ENCODE assay signal across 11 cellular contexts in the genomic region with DNA sequence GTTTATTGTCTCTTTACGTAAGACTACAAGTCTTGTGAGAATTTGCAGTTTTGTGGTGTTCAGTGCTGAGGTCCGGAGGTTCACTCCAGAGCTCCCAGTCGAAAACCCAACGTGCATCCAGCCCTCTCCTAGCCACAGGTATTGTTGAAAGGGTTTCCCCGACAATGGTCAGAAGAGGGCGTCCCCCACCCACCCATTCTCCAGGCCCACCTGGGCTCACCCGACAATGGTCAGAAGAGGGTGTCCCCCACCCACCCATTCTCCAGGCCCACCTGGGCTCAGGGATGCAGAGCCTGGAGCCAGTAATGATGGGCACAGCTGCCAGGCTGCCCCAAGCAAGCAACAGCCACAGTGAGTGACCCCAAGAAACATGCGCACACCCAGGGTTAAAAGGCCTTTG.
A peak's percentile ranks its signal among the peaks of the same experiment; 100 is the strongest.
DNase-seq lines count a peak whose midpoint lies in the region; ATAC-seq, FAIRE-seq and TF ChIP-seq lines count a peak whose summit lies in the region.
"Had no signal": no experiment of that assay in that cellular context is flagged by ENCODE, and none has a peak within 500 bp of the region (broad histone marks: within the 10 kb centered on the region; RNA-seq: fewer than 3 reads in every experiment).

No MANE protein-coding gene starts in this region.

- H3K27me3 ChIP-seq in H9 (ENCODE audit: insufficient read depth, low read length) (no peaks in the 10 kb centered on the region), H1 (replicated peaks in 1 of 4; ENCODE audit: control insufficient read depth in 3 of 4, extremely low read depth in 1 of 4, insufficient read depth in 3 of 4, low read length in 3 of 4) (no peaks in the 10 kb centered on the region), HepG2 (ENCODE audit: control insufficient read depth in 1 of 2, insufficient read depth in 2 of 2, low read length in 2 of 2) (no peaks in the 10 kb centered on the region)

- no TSS peak for BruUV-seq in HepG2 (replicated peaks; lab: Mats Ljungman, UMichigan)

- H3K4me3 ChIP-seq in H1 (ENCODE audit: extremely low read depth in 1 of 4, insufficient read depth in 2 of 4, low read depth in 3 of 4, low read length in 4 of 4) (no peak overlapping the region), HepG2 (replicated peaks in 1 of 3; ENCODE audit: insufficient read depth in 1 of 3, low read depth in 2 of 3, low read length in 3 of 3) (no peak overlapping the region)
- H3K4me3 ChIP-seq: A549, HAP-1 had no signal

- no peak; the same call in 2 of the 3 replicates for ATAC-seq in HepG2
- ATAC-seq: A549 had no signal

- H3K4me3 Mint-ChIP-seq in H9 (no peak overlapping the region), endothelial cell (ENCODE audit: unreplicated experiment) (no peak overlapping the region)
- H3K4me3 Mint-ChIP-seq: CD4-positive, CD25-positive, alpha-beta regulatory T cell had no signal

- H2BK120ac ChIP-seq in H9 (ENCODE audit: low read depth, low read length, poor library complexity, severe bottlenecking) (no peak overlapping the region), H1 (replicated peaks; ENCODE audit: low read depth, low read length) (no peak overlapping the region)

- intact Hi-C loops in HepG2 (cut with micrococcal nuclease; ENCODE audit: unreplicated experiment) = no loop called here

- H3K27ac Mint-ChIP-seq in H9 = no peak overlapping the region; a peak in 1 of 7 replicates
- no peak overlapping the region for H3K27ac Mint-ChIP-seq in endothelial cell (ENCODE audit: unreplicated experiment)
- H3K27ac Mint-ChIP-seq: CD4-positive, CD25-positive, alpha-beta regulatory T cell had no signal

- H3T11ph ChIP-seq in H9 (ENCODE audit: low read length) = no peak overlapping the region

- H3K56ac ChIP-seq in H9 (ENCODE audit: insufficient read length, low read depth, low read length) = no peak overlapping the region
- no peak overlapping the region for H3K56ac ChIP-seq in H1 (replicated peaks; ENCODE audit: insufficient read length, low read depth, low read length)

- H3K27me3 Mint-ChIP-seq in H9 (ENCODE audit: low read depth) (no peaks in the 10 kb centered on the region), endothelial cell (ENCODE audit: unreplicated experiment) (peaks cover 1% of the 10 kb centered on the region)

- H4K8ac ChIP-seq in H9 (replicated peaks; ENCODE audit: insufficient read length, low read depth, low read length) (no peak overlapping the region), H1 (ENCODE audit: extremely low read depth, insufficient read depth, low read length) (no peak overlapping the region)

- H3K79me2 ChIP-seq in H9 (ENCODE audit: insufficient read depth, low read length) (no peaks in the 10 kb centered on the region), H1 (ENCODE audit: control insufficient read depth in 1 of 2, insufficient read depth in 2 of 2, low read length in 2 of 2) (no peaks in the 10 kb centered on the region), HepG2 (ENCODE audit: insufficient read depth, low read length) (no peaks in the 10 kb centered on the region)

- H2BK5ac ChIP-seq in H9 (ENCODE audit: insufficient read length, low read length) = no peak overlapping the region
- no peak overlapping the region for H2BK5ac ChIP-seq in H1 (ENCODE audit: low read depth, low read length)

- no peak overlapping the region for H4K5ac ChIP-seq in H9 (ENCODE audit: insufficient read length, low read depth, low read length)
- H4K5ac ChIP-seq in H1 (ENCODE audit: insufficient read length, low read depth, low read length) = no peak overlapping the region

- H3K9me3 Mint-ChIP-seq in H9 (no peaks in the 10 kb centered on the region), endothelial cell (ENCODE audit: unreplicated experiment) (no peaks in the 10 kb centered on the region)

- H3K23me2 ChIP-seq in H9 (ENCODE audit: insufficient read length, low read depth, low read length, poor library complexity, severe bottlenecking) (no peaks in the 10 kb centered on the region), H1 (ENCODE audit: low read depth, low read length) (no peaks in the 10 kb centered on the region)

- FAIRE-seq in H1 (lab: Jason Lieb, UNC) = no peak
- no peak for FAIRE-seq in HepG2 (lab: Jason Lieb, UNC)
- FAIRE-seq: A549, HTR-8/SVneo had no signal

- POLR2A ChIA-PET in H1 (lab: Charles Lee; ENCODE audit: partially characterized antibody) (no interaction called here), HepG2 (lab: Yijun Ruan, JAX) (no interaction called here)

- in situ Hi-C loops in HepG2 (cut with HindIII; ENCODE audit: extremely low pct_ligation_motif_present, low pct_unique_long_range_greater_than_20kb) = no loop called here

- H3K14ac ChIP-seq in H9 (ENCODE audit: insufficient read depth, low read length) = no peak overlapping the region; the same call in 1 of the 2 replicates
- H3K14ac ChIP-seq in H1 (ENCODE audit: insufficient read length) = no peak overlapping the region

- H2BK15ac ChIP-seq in H9 (ENCODE audit: low read depth, low read length) (no peak overlapping the region), H1 (ENCODE audit: low read length) (no peak overlapping the region)

- no peak overlapping the region for H4K91ac ChIP-seq in H9 (ENCODE audit: insufficient read length, low read depth, low read length)
- H4K91ac ChIP-seq in H1 (replicated peaks; ENCODE audit: insufficient read length, low read length) = no peak overlapping the region

- H3K36me3 ChIP-seq in H1 (ENCODE audit: control insufficient read depth in 2 of 4, insufficient read depth in 4 of 4, low read length in 3 of 4) = peaks cover 0 to 17% (median 6%) of the 10 kb centered on the region in 4 experiments; a peak in 5 of 8 replicates
- H3K36me3 ChIP-seq in HepG2 (replicated peaks in 1 of 2; ENCODE audit: control insufficient read depth in 1 of 2, insufficient read depth in 2 of 2, low read length in 2 of 2) = no peaks in the 10 kb centered on the region
- H3K36me3 ChIP-seq: HAP-1 had no signal

- TF ChIP-seq RAD21 in H1 (IDR thresholded peaks at IDR 0.05 in 1 of 2, conservative IDR thresholded peaks at IDR 0.05 in 1 of 2; ENCODE audit: low read depth in 2 of 2, low read length in 2 of 2) = peak; percentile 57 to 66
- no peak for TF ChIP-seq RAD21 in HepG2 (CRISPR knock-in tag; IDR thresholded peaks at IDR 0.05)

- H3K36me3 Mint-ChIP-seq in H9 (ENCODE audit: insufficient read depth in 1 of 3, low read depth in 3 of 3) (peaks cover 0 to 2% (median 0%) of the 10 kb centered on the region in 3 experiments; a peak in 4 of 7 replicates), endothelial cell (ENCODE audit: low read depth, unreplicated experiment) (peaks cover 3% of the 10 kb centered on the region)
- H3K36me3 Mint-ChIP-seq: CD4-positive, CD25-positive, alpha-beta regulatory T cell had no signal

- H2AFZ ChIP-seq in H9 (ENCODE audit: low read length) = no peak overlapping the region
- H2AFZ ChIP-seq in H1 (ENCODE audit: low read length) = no peak overlapping the region
- H2AFZ ChIP-seq in HepG2 (ENCODE audit: low read length) = no peak overlapping the region

- WGBS in H9 (ENCODE audit: extremely low coverage, insufficient read length, low lambda C conversion rate) = no CpG with 5 or more reads among the region's 8 CpGs
- WGBS in H1 (ENCODE audit: extremely low coverage in 1 of 2, insufficient coverage in 1 of 2, insufficient read length in 1 of 2, insufficient replicate concordance in 2 of 2, low coverage in 1 of 2, low lambda C conversion rate in 2 of 2, missing lambda C conversion rate in 1 of 2), 2 experiments = 88% methylated on average over 8 of the region's 8 CpGs; no CpG with 5 or more reads in 1 of the 2 experiments
- 68% methylated on average over 8 of the region's 8 CpGs for WGBS in HepG2 (ENCODE audit: low lambda C conversion rate)

- H2AK5ac ChIP-seq in H9 (ENCODE audit: insufficient read length, low read length) (no peak overlapping the region), H1 (ENCODE audit: low read depth, low read length) (no peak overlapping the region)

- TF ChIP-seq CTCF in H9 (conservative IDR thresholded peaks at IDR 0.05) (peak; percentile 50), H1 (IDR thresholded peaks at IDR 0.05; ENCODE audit: control extremely low read depth in 1 of 3, insufficient read depth in 1 of 3, low read depth in 1 of 3, low read length in 3 of 3) (peak; percentile 26 to 44 (median 33); a peak in 3 of 4 replicates), HepG2 (CRISPR knock-in tag; IDR thresholded peaks at IDR 0.05) (peak; percentile 46), endothelial cell (IDR thresholded peaks at IDR 0.05; ENCODE audit: unreplicated experiment) (no peak)

- TF ChIP-seq EP300 in H1 (IDR thresholded peaks at IDR 0.05; ENCODE audit: borderline replicate concordance in 1 of 2, low read depth in 2 of 2, low read length in 2 of 2) (no peak), HepG2 (IDR thresholded peaks at IDR 0.05; ENCODE audit: low read depth in 2 of 2, low read length in 2 of 2) (no peak), HepG2 (CRISPR knock-in tag; IDR thresholded peaks at IDR 0.05; ENCODE audit: borderline replicate concordance) (no peak)

- H3K4me1 Mint-ChIP-seq in H9 = peaks cover 8 to 13% of the 10 kb centered on the region in 2 experiments; a peak in 3 of 4 replicates
- H3K4me1 Mint-ChIP-seq in endothelial cell (ENCODE audit: unreplicated experiment) = peaks cover 5% of the 10 kb centered on the region

- TF ChIP-seq POLR2A in H1 (IDR thresholded peaks at IDR 0.05; ENCODE audit: control extremely low read depth in 1 of 2, low read depth in 2 of 2, low read length in 2 of 2) = no peak
- no peak for TF ChIP-seq POLR2A in HepG2 (IDR thresholded peaks at IDR 0.05; ENCODE audit: insufficient read depth in 1 of 2, low read depth in 2 of 2, low read length in 2 of 2)

- H2BK12ac ChIP-seq in H9 (ENCODE audit: insufficient read length, low read depth, low read length) = no peak overlapping the region
- H2BK12ac ChIP-seq in H1 (ENCODE audit: low read depth, low read length) = no peak overlapping the region

- no peak overlapping the region for H3K23ac ChIP-seq in H9 (ENCODE audit: insufficient read length, low read depth, low read length)
- H3K23ac ChIP-seq in H1 (ENCODE audit: insufficient read length) = no peak overlapping the region

- no peak overlapping the region for H2BK20ac ChIP-seq in H9 (ENCODE audit: low read depth, low read length, poor library complexity, severe bottlenecking)
- no peak overlapping the region for H2BK20ac ChIP-seq in H1 (ENCODE audit: low read length)

- no peak for DNase-seq in H9
- DNase-seq in H1 (ENCODE audit: low read depth in 1 of 2, low spot score in 2 of 2) = no peak
- DNase-seq in HepG2 (ENCODE audit: low spot score) = no peak
- DNase-seq in endothelial cell (ENCODE audit: low spot score) = no peak
- no peak for DNase-seq in SW480 (ENCODE audit: low spot score)
- no peak for DNase-seq in HK-2 (ENCODE audit: unreplicated experiment)
- DNase-seq in SHP77 (lab: John Stamatoyannopoulos, UW) = no peak
- DNase-seq: CD4-positive, CD25-positive, alpha-beta regulatory T cell had no signal

- H3K27ac ChIP-seq in H9 (ENCODE audit: insufficient read length, low read depth, low read length) (no peak overlapping the region), H1 (ENCODE audit: low read depth, low read length) (no peak overlapping the region), HepG2 (ENCODE audit: extremely low read length, insufficient read depth, low read length) (no peak overlapping the region)
- H3K27ac ChIP-seq: A549 had no signal

- H3K4ac ChIP-seq in H9 (ENCODE audit: low read depth, low read length) (no peak overlapping the region), H1 (replicated peaks; ENCODE audit: insufficient read length, low read depth, low read length) (no peak overlapping the region)

- H3K4me2 ChIP-seq in H9 (ENCODE audit: insufficient read depth, insufficient read length, low read length) = no peak overlapping the region
- H3K4me2 ChIP-seq in H1 (ENCODE audit: insufficient read depth in 1 of 2, low read depth in 2 of 2, low read length in 2 of 2) = no peak overlapping the region
- H3K4me2 ChIP-seq in HepG2 (ENCODE audit: low read depth, low read length) = no peak overlapping the region
- H3K4me2 ChIP-seq: A549 had no signal

- H4K20me1 ChIP-seq in H9 (ENCODE audit: control insufficient read depth, insufficient read depth, insufficient read length) = no peaks in the 10 kb centered on the region
- H4K20me1 ChIP-seq in H1 (replicated peaks in 1 of 2; ENCODE audit: control insufficient read depth in 1 of 2, insufficient read depth in 2 of 2, low read length in 2 of 2) = peaks cover 0 to 2% of the 10 kb centered on the region in 2 experiments
- no peaks in the 10 kb centered on the region for H4K20me1 ChIP-seq in HepG2 (ENCODE audit: insufficient read depth, low read length)

- no peak overlapping the region for H3K18ac ChIP-seq in H9 (ENCODE audit: insufficient read length, low read depth, low read length)
- H3K18ac ChIP-seq in H1 (ENCODE audit: extremely low read depth, low read length) = no peak overlapping the region

- CTCF ChIA-PET in H1 (lab: Charles Lee; ENCODE audit: partially characterized antibody) = interaction anchor here (0.6 to 2.6 kb wide), 7 partner anchors 8 to 250 kb away, joined by 3 to 16 read pairs (median 3); no protein-coding TSS in a partner anchor
- CTCF ChIA-PET in HepG2 (lab: Yijun Ruan, JAX; ENCODE audit: low intra/inter-chr PET ratio, low total read pairs) = no interaction called here

- H3K4me1 ChIP-seq in H9 (ENCODE audit: insufficient read depth, low read length) (no peaks in the 10 kb centered on the region), H1 (replicated peaks in 1 of 4; ENCODE audit: control insufficient read depth in 3 of 4, insufficient read depth in 4 of 4, low read length in 3 of 4) (peaks cover 0 to 2% (median 0%) of the 10 kb centered on the region in 4 experiments; a peak in 1 of 7 replicates), HepG2 (ENCODE audit: insufficient read depth, low read length) (no peaks in the 10 kb centered on the region; the same call in 1 of the 2 replicates)
- H3K4me1 ChIP-seq: A549, HAP-1 had no signal

- H3K9ac ChIP-seq in H9 (ENCODE audit: extremely low read depth, insufficient read length, low read length) = no peak overlapping the region
- no peak overlapping the region for H3K9ac ChIP-seq in H1 (replicated peaks in 1 of 4; ENCODE audit: extremely low read depth in 1 of 4, low read depth in 3 of 4, low read length in 3 of 4)
- H3K9ac ChIP-seq in HepG2 (ENCODE audit: insufficient read depth, low read depth, low read length) = no peak overlapping the region

- H3K79me1 ChIP-seq in H9 (ENCODE audit: insufficient read depth, low read depth, low read length, poor library complexity, severe bottlenecking) (no peaks in the 10 kb centered on the region), H1 (ENCODE audit: low read depth, low read length) (no peaks in the 10 kb centered on the region)

- H3K9me3 ChIP-seq in H9 (ENCODE audit: control insufficient read depth, low read depth, low read length) (no peaks in the 10 kb centered on the region), H1 (ENCODE audit: insufficient read depth in 2 of 2, low read depth in 1 of 2, low read length in 1 of 2) (no peaks in the 10 kb centered on the region), HepG2 (ENCODE audit: low read length) (no peaks in the 10 kb centered on the region)
- H3K9me3 ChIP-seq: A549, HAP-1 had no signal
